In the genomic region with DNA sequence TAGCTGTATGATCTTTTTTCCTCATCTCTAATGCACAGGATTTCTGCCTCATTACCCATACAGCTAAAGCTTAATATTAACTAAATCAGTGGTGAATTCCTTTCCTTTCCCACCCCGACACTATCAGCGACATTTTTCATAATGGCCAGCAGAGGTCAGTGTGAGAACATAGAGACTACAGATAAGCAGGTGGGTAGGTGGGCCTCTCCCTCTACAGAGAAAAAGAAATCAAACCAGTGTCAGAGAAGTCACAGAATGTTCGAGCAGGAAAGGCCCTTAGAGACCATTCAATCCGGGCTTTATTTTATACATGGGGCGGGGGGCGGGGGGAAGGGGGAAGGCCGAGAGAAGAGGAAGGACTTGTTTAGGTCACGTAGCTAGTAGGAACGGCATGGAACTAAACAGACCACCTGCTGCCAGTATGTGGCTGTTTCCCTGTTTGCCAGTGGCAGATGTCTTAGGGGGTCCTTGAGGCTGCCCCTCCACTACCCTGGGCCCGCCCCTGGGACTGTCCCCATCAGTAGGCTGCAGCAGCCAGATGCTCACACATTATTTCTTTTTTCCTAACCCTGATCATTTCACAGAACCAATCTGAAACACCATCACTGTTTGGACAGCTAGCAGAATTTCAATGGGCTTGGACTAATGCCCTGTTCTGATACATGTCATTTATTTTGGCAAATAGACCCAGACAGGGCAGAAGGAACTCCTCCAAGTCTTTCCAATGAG, we compare ENCODE assay signal across 9 cellular contexts.
A peak's percentile ranks its signal among the peaks of the same experiment; 100 is the strongest.
DNase-seq lines count a peak whose midpoint lies in the region; ATAC-seq and TF ChIP-seq lines count a peak whose summit lies in the region.
"Had no signal": no experiment of that assay in that cellular context is flagged by ENCODE, and none has a peak within 500 bp of the region (broad histone marks: within the 10 kb centered on the region; RNA-seq: fewer than 3 reads in every experiment).

No MANE protein-coding gene starts in this region.

- no peaks in the 10 kb centered on the region for H3K27me3 Mint-ChIP-seq in brain

- peaks cover 7% of the 10 kb centered on the region for H3K36me3 Mint-ChIP-seq in brain
- H3K36me3 Mint-ChIP-seq: activated naive CD4-positive, alpha-beta T cell treated with anti-CD3 and anti-CD28 coated beads, Interleukin-2, amount 50 U/mL, for 24 hours had no signal

- peak overlapping the region; percentile 4 to 57 (median 46) for H3K4me3 Mint-ChIP-seq in brain
- H3K4me3 Mint-ChIP-seq: activated naive CD4-positive, alpha-beta T cell treated with anti-CD3 and anti-CD28 coated beads, Interleukin-2, amount 50 U/mL, for 24 hours had no signal

- peak; percentile 14 for DNase-seq in NCI-H2107 treated with DMSO at 0.1 percent for 48 hours (lab: John Stamatoyannopoulos, UW; ENCODE audit: unreplicated experiment)
- no peak for DNase-seq in NCI-H2107 (lab: John Stamatoyannopoulos, UW)
- DNase-seq in HAP-1 (ENCODE audit: low spot score in 2 of 2) = peak; percentile 48 to 76
- peak; percentile 85 for DNase-seq in NCI-H2171 (lab: John Stamatoyannopoulos, UW)
- DNase-seq in left lung = no peak
- DNase-seq in activated CD4-positive, alpha-beta T cell treated with anti-CD3 and anti-CD28 coated beads for 48 hours = no peak

- H3K4me3 ChIP-seq in HAP-1 (no peak overlapping the region), left lung (no peak overlapping the region)

- H3K4me1 ChIP-seq in HAP-1 (peaks cover 3% of the 10 kb centered on the region; the same call in 1 of the 2 replicates), left lung (no peaks in the 10 kb centered on the region)

- in situ Hi-C loops in HAP-1 (cut with MboI; ENCODE audit: low sequenced_read_pairs) = loop anchor here (10.0 to 25.0 kb wide), 2 partner anchors 310 to 462 kb away; no protein-coding TSS in a partner anchor

- intact Hi-C loops in left lung (cut with DNase I) = no loop called here

- H3K27ac Mint-ChIP-seq in brain = peak overlapping the region; percentile 67 to 88 (median 85)
- H3K27ac Mint-ChIP-seq: activated naive CD4-positive, alpha-beta T cell treated with anti-CD3 and anti-CD28 coated beads, Interleukin-2, amount 50 U/mL, for 24 hours had no signal

- no peak overlapping the region for H3K27ac ChIP-seq in left lung

- H3K9me3 Mint-ChIP-seq in brain = peaks cover 0 to 2% (median 0%) of the 10 kb centered on the region in 5 experiments
- H3K9me3 Mint-ChIP-seq: activated naive CD4-positive, alpha-beta T cell treated with anti-CD3 and anti-CD28 coated beads, Interleukin-2, amount 50 U/mL, for 24 hours had no signal

- ATAC-seq in left lung (peak; percentile 74), HG02981 (IDR thresholded peaks at IDR 0.05; ENCODE audit: unreplicated experiment) (no peak)

- H3K27me3 ChIP-seq in HAP-1 (ENCODE audit: low read depth) (no peaks in the 10 kb centered on the region), left lung (no peaks in the 10 kb centered on the region)

- H3K4me1 Mint-ChIP-seq in brain = peaks cover 43% of the 10 kb centered on the region

- H3K36me3 ChIP-seq in HAP-1 (replicated peaks) (no peaks in the 10 kb centered on the region), left lung (no peaks in the 10 kb centered on the region)

- TF ChIP-seq CTCF in brain (conservative IDR thresholded peaks at IDR 0.05) (peak; percentile 76 to 79), left lung (IDR thresholded peaks at IDR 0.05) (peak; percentile 23 to 40)

- H3K9me3 ChIP-seq in HAP-1 (no peaks in the 10 kb centered on the region), left lung (no peaks in the 10 kb centered on the region)

Comparison
In these comparisons a context has a peak if more than half of its experiments do, and no peak if none do; other contexts are left out.
1. DNase-seq: peak in NCI-H2107 treated with DMSO at 0.1 percent for 48 hours (single experiment), HAP-1 (2 of 2) and NCI-H2171 (single experiment); none in NCI-H2107 (single experiment), left lung (0 of 2) and activated CD4-positive, alpha-beta T cell treated with anti-CD3 and anti-CD28 coated beads for 48 hours (single experiment).